Comparison of ENCODE assay signal across 1 cellular context in genomic region chr13:110702591-110703526, GRCh38.
TF ChIP-seq lines count a peak whose summit lies in the region.

No MANE protein-coding gene starts in this region.

TF ChIP-seq in HEK293, 187 proteins besides CTCF, POLR2A, EP300 and RAD21 (continued from another document and continues in another):
- TF ChIP-seq ZNF280D (tag by site-specific recombination; IDR thresholded peaks at IDR 0.05) (no peak), ZSCAN4 (tag by site-specific recombination; IDR thresholded peaks at IDR 0.05) (no peak), ZNF37A (tag by site-specific recombination; IDR thresholded peaks at IDR 0.05) (no peak), ZNF214 (tag by site-specific recombination; IDR thresholded peaks at IDR 0.05; ENCODE audit: borderline replicate concordance) (no peak), ZNF488 (tag by site-specific recombination; IDR thresholded peaks at IDR 0.05) (no peak), ZNF133 (tag by site-specific recombination; IDR thresholded peaks at IDR 0.05) (no peak), BCL11A (tag by site-specific recombination; IDR thresholded peaks at IDR 0.05; ENCODE audit: low read depth) (no peak), ZBTB17 (tag by site-specific recombination; IDR thresholded peaks at IDR 0.05) (no peak), EGR2 (tag by site-specific recombination; IDR thresholded peaks at IDR 0.05; ENCODE audit: low read depth) (no peak), ZNF169 (tag by site-specific recombination; IDR thresholded peaks at IDR 0.05) (no peak), ZBTB26 (tag by site-specific recombination; optimal IDR thresholded peaks at IDR 0.05) (no peak), ZNF132 (tag by site-specific recombination; IDR thresholded peaks at IDR 0.05; ENCODE audit: borderline replicate concordance) (no peak), ZIC2 (tag by site-specific recombination; IDR thresholded peaks at IDR 0.05) (peak; percentile 67), ZBTB1 (tag by site-specific recombination; IDR thresholded peaks at IDR 0.05) (no peak), ZNF76 (tag by site-specific recombination; IDR thresholded peaks at IDR 0.05; ENCODE audit: borderline replicate concordance, low read depth) (no peak), ZNF768 (tag by site-specific recombination; IDR thresholded peaks at IDR 0.05) (no peak), GLIS1 (tag by site-specific recombination; IDR thresholded peaks at IDR 0.05) (no peak), IKZF3 (tag by site-specific recombination; IDR thresholded peaks at IDR 0.05) (0 out of 2 replicates have a peak, but pooled peaks have one; percentile 10), ZNF391 (tag by site-specific recombination; IDR thresholded peaks at IDR 0.05; ENCODE audit: borderline replicate concordance, low read depth) (no peak), TSHZ1 (tag by site-specific recombination; IDR thresholded peaks at IDR 0.05; ENCODE audit: borderline replicate concordance) (no peak), SP7 (tag by site-specific recombination; IDR thresholded peaks at IDR 0.05) (peak; percentile 35), ZXDB (tag by site-specific recombination; IDR thresholded peaks at IDR 0.05) (no peak), ZNF660 (tag by site-specific recombination; IDR thresholded peaks at IDR 0.05) (peak; percentile 33), ZSCAN30 (tag by site-specific recombination; IDR thresholded peaks at IDR 0.05) (peak; percentile 39; the same call in 1 of the 2 replicates), REST (tag by site-specific recombination; IDR thresholded peaks at IDR 0.05) (no peak; the same call in 1 of the 2 replicates), ZNF23 (tag by site-specific recombination; IDR thresholded peaks at IDR 0.05; ENCODE audit: borderline replicate concordance) (no peak), KLF7 (tag by site-specific recombination; IDR thresholded peaks at IDR 0.05; ENCODE audit: borderline replicate concordance) (no peak), KLF9 (tag by site-specific recombination; IDR thresholded peaks at IDR 0.05; ENCODE audit: low read depth) (0 out of 2 replicates have a peak, but pooled peaks have one; percentile 24), ZNF449 (tag by site-specific recombination; IDR thresholded peaks at IDR 0.05) (peak; percentile 73; the same call in 1 of the 2 replicates), ZNF140 (tag by site-specific recombination; IDR thresholded peaks at IDR 0.05) (no peak), SALL2 (tag by site-specific recombination; IDR thresholded peaks at IDR 0.05; ENCODE audit: borderline replicate concordance) (no peak), ZNF426 (tag by site-specific recombination; IDR thresholded peaks at IDR 0.05) (no peak), WT1 (tag by site-specific recombination; IDR thresholded peaks at IDR 0.05) (no peak), ZNF830 (tag by site-specific recombination; IDR thresholded peaks at IDR 0.05; ENCODE audit: low read depth) (no peak), ZBTB11 (tag by site-specific recombination; conservative IDR thresholded peaks at IDR 0.05; ENCODE audit: low read depth) (no peak), ZNF2 (tag by site-specific recombination; IDR thresholded peaks at IDR 0.05) (0 out of 2 replicates have a peak, but pooled peaks have one; percentile 46)
